In genomic region chr5:176388341-176389113, GRCh38 we compare ENCODE assay signal across 1 cellular context.
TF ChIP-seq lines count a peak whose summit lies in the region.

Gene HIGD2A, plus strand, starts transcription at chr5:176388751. Its CDS starts 69 bp downstream, at chr5:176388820.
Gene NOP16, minus strand, starts transcription at chr5:176388598. Its CDS starts 59 bp downstream, at chr5:176388539.

TF ChIP-seq in HEK293, 187 proteins besides CTCF, POLR2A, EP300 and RAD21 (continued from another document and continues in another):
- peak; percentile 82 for TF ChIP-seq ZNF843 (tag by site-specific recombination; IDR thresholded peaks at IDR 0.05)
- peak; percentile 99 for TF ChIP-seq ZNF335 (tag by site-specific recombination; conservative IDR thresholded peaks at IDR 0.05)
- peak; percentile 99 for TF ChIP-seq KLF7 (tag by site-specific recombination; IDR thresholded peaks at IDR 0.05; ENCODE audit: borderline replicate concordance)
- 0 out of 2 replicates have a peak, but pooled peaks have one; percentile 20 for TF ChIP-seq ZNF658 (tag by site-specific recombination; IDR thresholded peaks at IDR 0.05)
- peak; percentile 95 for TF ChIP-seq KLF9 (tag by site-specific recombination; IDR thresholded peaks at IDR 0.05; ENCODE audit: low read depth)
- peak; percentile 50; the same call in 1 of the 2 replicates for TF ChIP-seq SCRT1 (tag by site-specific recombination; IDR thresholded peaks at IDR 0.05; ENCODE audit: borderline replicate concordance)
- TF ChIP-seq ZNF670 (tag by site-specific recombination; IDR thresholded peaks at IDR 0.05; ENCODE audit: low read depth), result no peak
- TF ChIP-seq ZNF433 (tag by site-specific recombination; IDR thresholded peaks at IDR 0.05; ENCODE audit: low read depth), result no peak
- TF ChIP-seq GLIS2 (tag by site-specific recombination; IDR thresholded peaks at IDR 0.05), result peak; percentile 81
- TF ChIP-seq WT1 (tag by site-specific recombination; IDR thresholded peaks at IDR 0.05), result peak; percentile 67; the same call in 1 of the 2 replicates
- TF ChIP-seq RBAK (tag by site-specific recombination; IDR thresholded peaks at IDR 0.05), result no peak
- TF ChIP-seq BCL11A (tag by site-specific recombination; IDR thresholded peaks at IDR 0.05; ENCODE audit: low read depth), result no peak
- TF ChIP-seq ZNF311 (tag by site-specific recombination; IDR thresholded peaks at IDR 0.05; ENCODE audit: borderline replicate concordance), result no peak
- TF ChIP-seq ZNF416 (tag by site-specific recombination; IDR thresholded peaks at IDR 0.05), result no peak
- TF ChIP-seq ZNF664 (tag by site-specific recombination; IDR thresholded peaks at IDR 0.05), result peak; percentile 81
- peak; percentile 60; the same call in 1 of the 2 replicates for TF ChIP-seq MYNN (tag by site-specific recombination; IDR thresholded peaks at IDR 0.05; ENCODE audit: borderline replicate concordance)
- TF ChIP-seq ZNF10 (tag by site-specific recombination; IDR thresholded peaks at IDR 0.05), result peak; percentile 92
- TF ChIP-seq ZBTB6 (tag by site-specific recombination; IDR thresholded peaks at IDR 0.05), result no peak
- TF ChIP-seq ZNF548 (tag by site-specific recombination; IDR thresholded peaks at IDR 0.05), result no peak
- no peak for TF ChIP-seq AEBP2 (tag by site-specific recombination; IDR thresholded peaks at IDR 0.05; ENCODE audit: borderline replicate concordance)
- no peak for TF ChIP-seq ZNF624 (tag by site-specific recombination; IDR thresholded peaks at IDR 0.05)
- TF ChIP-seq ZNF26 (tag by site-specific recombination; IDR thresholded peaks at IDR 0.05), result no peak
- peak; percentile 64; the same call in 1 of the 2 replicates for TF ChIP-seq PRDM2 (tag by site-specific recombination; IDR thresholded peaks at IDR 0.05; ENCODE audit: borderline replicate concordance)
- TF ChIP-seq ZNF302 (tag by site-specific recombination; IDR thresholded peaks at IDR 0.05; ENCODE audit: low read depth), result 0 out of 2 replicates have a peak, but pooled peaks have one; percentile 19
- TF ChIP-seq PRDM6 (tag by site-specific recombination; IDR thresholded peaks at IDR 0.05), result no peak
- no peak for TF ChIP-seq ZNF837 (tag by site-specific recombination; IDR thresholded peaks at IDR 0.05)
- TF ChIP-seq ZFP69B (tag by site-specific recombination; IDR thresholded peaks at IDR 0.05), result peak; percentile 94
- peak; percentile 94 for TF ChIP-seq ZBTB10 (tag by site-specific recombination; IDR thresholded peaks at IDR 0.05)
- TF ChIP-seq ZNF211 (tag by site-specific recombination; IDR thresholded peaks at IDR 0.05; ENCODE audit: low read depth), result no peak
- TF ChIP-seq KLF16 (tag by site-specific recombination; IDR thresholded peaks at IDR 0.05), result peak; percentile 99
- TF ChIP-seq ZNF112 (tag by site-specific recombination; IDR thresholded peaks at IDR 0.05), result no peak
- peak; percentile 66; the same call in 1 of the 2 replicates for TF ChIP-seq ZNF785 (tag by site-specific recombination; IDR thresholded peaks at IDR 0.05)
- TF ChIP-seq ZSCAN18 (tag by site-specific recombination; IDR thresholded peaks at IDR 0.05), result peak; percentile 99
- TF ChIP-seq ZFHX2 (tag by site-specific recombination; conservative IDR thresholded peaks at IDR 0.05), result peak; percentile 73
- TF ChIP-seq ZNF830 (tag by site-specific recombination; IDR thresholded peaks at IDR 0.05; ENCODE audit: low read depth), result no peak
- TF ChIP-seq ZNF792 (tag by site-specific recombination; IDR thresholded peaks at IDR 0.05), result no peak
- TF ChIP-seq ZNF398 (tag by site-specific recombination; IDR thresholded peaks at IDR 0.05), result no peak
- peak; percentile 85 for TF ChIP-seq ZBTB20 (tag by site-specific recombination; IDR thresholded peaks at IDR 0.05)
- no peak for TF ChIP-seq ZNF423 (tag by site-specific recombination; IDR thresholded peaks at IDR 0.05)
- TF ChIP-seq SETDB1 (IDR thresholded peaks at IDR 0.05; ENCODE audit: insufficient read length, low read length), result no peak
- no peak for TF ChIP-seq ZNF184 (tag by site-specific recombination; IDR thresholded peaks at IDR 0.05)
- TF ChIP-seq ZNF585B (tag by site-specific recombination; IDR thresholded peaks at IDR 0.05), result no peak
- TF ChIP-seq ZSCAN16 (tag by site-specific recombination; IDR thresholded peaks at IDR 0.05), result no peak
- TF ChIP-seq ZNF404 (tag by site-specific recombination; IDR thresholded peaks at IDR 0.05), result no peak
- TF ChIP-seq GFI1B (tag by site-specific recombination; IDR thresholded peaks at IDR 0.05), result peak; percentile 85
- TF ChIP-seq ZNF248 (tag by site-specific recombination; IDR thresholded peaks at IDR 0.05), result no peak
